11 cellular contexts compared by ENCODE assay signal in the genomic region with DNA sequence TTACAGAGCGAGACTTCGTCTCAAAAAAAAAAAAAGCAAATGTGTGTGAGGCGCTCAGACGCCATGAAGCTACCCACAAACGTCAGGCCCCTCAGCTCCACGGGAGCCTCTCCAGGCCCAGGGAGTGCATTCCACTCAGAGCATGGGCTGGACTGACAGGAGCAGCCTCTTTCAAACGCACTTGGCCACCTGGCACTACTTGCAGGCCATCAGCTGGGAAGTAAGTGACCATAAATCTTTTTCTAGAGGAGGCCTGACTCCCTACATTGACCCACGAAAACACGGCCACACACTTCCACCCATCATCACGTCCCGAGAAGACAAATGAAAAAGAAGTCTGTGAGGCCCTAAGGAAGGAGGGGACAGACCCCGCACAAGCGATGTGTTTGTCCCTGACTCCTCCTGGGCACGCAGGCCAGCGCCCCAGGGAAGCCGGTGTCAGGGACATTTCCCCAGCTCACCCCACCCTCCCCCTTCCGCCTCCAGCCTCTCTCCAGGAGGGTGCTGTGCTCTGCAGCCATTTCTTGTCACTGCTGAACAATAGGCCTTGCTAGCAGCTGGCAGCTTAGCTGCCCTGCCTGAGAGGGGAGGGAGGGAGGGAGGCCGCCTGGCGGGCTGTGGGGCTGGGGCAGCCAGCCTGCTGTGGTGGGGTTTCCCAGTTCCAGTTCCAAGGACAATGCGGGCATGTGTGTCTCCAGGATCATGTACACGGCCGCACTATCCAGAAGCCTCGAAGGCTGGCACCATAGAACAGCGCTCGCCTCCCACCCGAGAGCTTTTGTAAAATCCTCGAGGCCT. TPM values are rescaled to one million over a fixed set of nuclear protein-coding genes. Genes with fewer than 3 reads are reported as not detected.
DNase-seq lines count a peak whose midpoint lies in the region; ATAC-seq and TF ChIP-seq lines count a peak whose summit lies in the region.
"Had no signal": no experiment of that assay in that cellular context is flagged by ENCODE, and none has a peak within 500 bp of the region (broad histone marks: within the 10 kb centered on the region; RNA-seq: fewer than 3 reads in every experiment).

No MANE protein-coding gene starts in this region.

- H3K36me3 ChIP-seq in upper lobe of right lung = peaks cover 7% of the 10 kb centered on the region

- no peaks in the 10 kb centered on the region for H3K9me3 Mint-ChIP-seq in activated naive CD4-positive, alpha-beta T cell treated with anti-CD3 and anti-CD28 coated beads, Interleukin-2, amount 10 ng/mL, durations not matched to agents 7 days and 5 days
- no peaks in the 10 kb centered on the region for H3K9me3 Mint-ChIP-seq in activated naive CD4-positive, alpha-beta T cell treated with anti-CD3 and anti-CD28 coated beads for 36 hours
- H3K9me3 Mint-ChIP-seq: memory B cell had no signal

- H3K4me1 ChIP-seq in upper lobe of right lung = no peaks in the 10 kb centered on the region

- peaks cover 6% of the 10 kb centered on the region for H3K36me3 Mint-ChIP-seq in activated naive CD4-positive, alpha-beta T cell treated with anti-CD3 and anti-CD28 coated beads, Interleukin-2, amount 10 ng/mL, durations not matched to agents 7 days and 5 days
- H3K36me3 Mint-ChIP-seq in activated naive CD4-positive, alpha-beta T cell treated with anti-CD3 and anti-CD28 coated beads for 36 hours (ENCODE audit: low read depth) = no peaks in the 10 kb centered on the region

- intact Hi-C loops in activated naive CD4-positive, alpha-beta T cell treated with anti-CD3 and anti-CD28 coated beads for 36 hours (cut with micrococcal nuclease) = no loop called here
- intact Hi-C loops in upper lobe of right lung (cut with DNase I) = no loop called here

- no peak overlapping the region for H3K4me3 Mint-ChIP-seq in activated naive CD4-positive, alpha-beta T cell treated with anti-CD3 and anti-CD28 coated beads, Interleukin-2, amount 10 ng/mL, durations not matched to agents 7 days and 5 days
- H3K4me3 Mint-ChIP-seq in activated naive CD4-positive, alpha-beta T cell treated with anti-CD3 and anti-CD28 coated beads for 36 hours = no peak overlapping the region
- H3K4me3 Mint-ChIP-seq: memory B cell had no signal

- H3K27ac ChIP-seq in RWPE1 (peak overlapping the region; percentile 15; the same call in 1 of the 2 replicates), upper lobe of right lung (no peak overlapping the region)
- H3K27ac ChIP-seq: HL-60 had no signal

- H3K27me3 Mint-ChIP-seq in activated naive CD4-positive, alpha-beta T cell treated with anti-CD3 and anti-CD28 coated beads, Interleukin-2, amount 10 ng/mL, durations not matched to agents 7 days and 5 days = peaks cover 26% of the 10 kb centered on the region
- H3K27me3 Mint-ChIP-seq in activated naive CD4-positive, alpha-beta T cell treated with anti-CD3 and anti-CD28 coated beads for 36 hours (ENCODE audit: low read depth) = no peaks in the 10 kb centered on the region
- H3K27me3 Mint-ChIP-seq: memory B cell had no signal

- H3K4me3 ChIP-seq in upper lobe of right lung = no peak overlapping the region

- no peaks in the 10 kb centered on the region for H3K27me3 ChIP-seq in upper lobe of right lung

- CTCF ChIA-PET in activated naive CD4-positive, alpha-beta T cell treated with anti-CD3 and anti-CD28 coated beads, Interleukin-2, amount 10 ng/mL, durations not matched to agents 7 days and 5 days (lab: Charles Lee) = interaction anchor here (1.8 kb wide), 1 partner anchor 19 kb away, joined by 5 read pairs; no protein-coding TSS in a partner anchor
- CTCF ChIA-PET in activated naive CD4-positive, alpha-beta T cell treated with anti-CD3 and anti-CD28 coated beads for 36 hours (lab: Charles Lee) = interaction anchor here (1.0 to 1.9 kb wide), 3 partner anchors 10 to 41 kb away, joined by 3 to 5 read pairs (median 5); no protein-coding TSS in a partner anchor
- CTCF ChIA-PET in RWPE1 (lab: Yijun Ruan, JAX) = interaction anchor here (1.0 kb wide), 1 partner anchor 28 kb away, joined by 3 read pairs; no protein-coding TSS in a partner anchor

- TF ChIP-seq CTCF in RWPE1 (conservative IDR thresholded peaks at IDR 0.05; ENCODE audit: low read depth) (no peak), upper lobe of right lung (IDR thresholded peaks at IDR 0.05) (no peak)

- ATAC-seq in left lobe of liver = no peak
- ATAC-seq in upper lobe of right lung = peak; percentile 8
- ATAC-seq in HG02970 (IDR thresholded peaks at IDR 0.05; ENCODE audit: low FRiP score, unreplicated experiment) = no peak

- H3K27ac Mint-ChIP-seq in activated naive CD4-positive, alpha-beta T cell treated with anti-CD3 and anti-CD28 coated beads, Interleukin-2, amount 10 ng/mL, durations not matched to agents 7 days and 5 days = no peak overlapping the region
- H3K27ac Mint-ChIP-seq in activated naive CD4-positive, alpha-beta T cell treated with anti-CD3 and anti-CD28 coated beads for 36 hours = no peak overlapping the region

- H3K9me3 ChIP-seq in upper lobe of right lung = no peaks in the 10 kb centered on the region

- DNase-seq in activated naive CD4-positive, alpha-beta T cell treated with anti-CD3 and anti-CD28 coated beads, Interleukin-2, amount 10 ng/mL, durations not matched to agents 7 days and 5 days = peak; percentile 17
- no peak for DNase-seq in activated naive CD4-positive, alpha-beta T cell treated with anti-CD3 and anti-CD28 coated beads for 36 hours
- DNase-seq in RWPE1 (ENCODE audit: low spot score) (no peak), left lobe of liver (ENCODE audit: low spot score) (peak; percentile 37), upper lobe of right lung (no peak)
- DNase-seq in activated CD4-positive, CD25-positive, alpha-beta regulatory T cell treated with anti-CD3 and anti-CD28 coated beads, Interleukin-2, amount 50 U/mL, for 72 hours = no peak
- no peak for DNase-seq in NK-92 treated with Interleukin-12 subunit alpha and Interleukin-12 subunit beta, amount 100 ng/mL, for 24 hours (lab: John Stamatoyannopoulos, UW)
- DNase-seq: NCI-H446 had no signal

- peaks cover 4% of the 10 kb centered on the region for H3K4me1 Mint-ChIP-seq in activated naive CD4-positive, alpha-beta T cell treated with anti-CD3 and anti-CD28 coated beads, Interleukin-2, amount 10 ng/mL, durations not matched to agents 7 days and 5 days
- H3K4me1 Mint-ChIP-seq in activated naive CD4-positive, alpha-beta T cell treated with anti-CD3 and anti-CD28 coated beads for 36 hours (ENCODE audit: low read depth) = no peaks in the 10 kb centered on the region

- POLR2A ChIA-PET in RWPE1 (lab: Yijun Ruan, JAX; ENCODE audit: low non-redundant PET) = no interaction called here

RNA-seq across cellular contexts. Expression of a gene that starts 26.6 kb away (rescaled TPM):
- total RNA-seq in activated naive CD4-positive, alpha-beta T cell treated with anti-CD3 and anti-CD28 coated beads for 36 hours = 10 to 100 TPM; 11.4 to 11.6 TPM
- 13.8 TPM for total RNA-seq in left lobe of liver
- total RNA-seq in upper lobe of right lung = 20.7 TPM

Comparison
In these comparisons a context has a peak if more than half of its experiments do, and no peak if none do; other contexts are left out.
1. DNase-seq: peak in activated naive CD4-positive, alpha-beta T cell treated with anti-CD3 and anti-CD28 coated beads, Interleukin-2, amount 10 ng/mL, durations not matched to agents 7 days and 5 days (single experiment) and left lobe of liver (single experiment); none in activated naive CD4-positive, alpha-beta T cell treated with anti-CD3 and anti-CD28 coated beads for 36 hours (single experiment), RWPE1 (single experiment), upper lobe of right lung (single experiment), activated CD4-positive, CD25-positive, alpha-beta regulatory T cell treated with anti-CD3 and anti-CD28 coated beads, Interleukin-2, amount 50 U/mL, for 72 hours (single experiment) and NK-92 treated with Interleukin-12 subunit alpha and Interleukin-12 subunit beta, amount 100 ng/mL, for 24 hours (single experiment).